Comparison of ENCODE assay signal across 15 cellular contexts in genomic region chr13:28356506-28357064, GRCh38.
DNase-seq lines count a peak whose midpoint lies in the region; ATAC-seq and TF ChIP-seq lines count a peak whose summit lies in the region.
"Had no signal": no experiment of that assay in that cellular context is flagged by ENCODE, and none has a peak within 500 bp of the region (broad histone marks: within the 10 kb centered on the region; RNA-seq: fewer than 3 reads in every experiment).

No MANE protein-coding gene starts in this region.

- no peak overlapping the region for H4K8ac ChIP-seq in H9 (replicated peaks; ENCODE audit: insufficient read length, low read depth, low read length)

- H3K23ac ChIP-seq in H9 (ENCODE audit: insufficient read length, low read depth, low read length): no peak overlapping the region

- H2BK20ac ChIP-seq in H9 (ENCODE audit: low read depth, low read length, poor library complexity, severe bottlenecking): no peak overlapping the region

- no peaks in the 10 kb centered on the region for H3K9me3 ChIP-seq in H9 (ENCODE audit: control insufficient read depth, low read depth, low read length)

- peaks cover 0 to 10% (median 0%) of the 10 kb centered on the region in 3 experiments; a peak in 4 of 7 replicates for H3K36me3 Mint-ChIP-seq in H9 (ENCODE audit: insufficient read depth in 1 of 3, low read depth in 3 of 3)
- H3K36me3 Mint-ChIP-seq in activated CD8-positive, alpha-beta T cell treated with anti-CD3 and anti-CD28 coated beads for 36 hours (ENCODE audit: low read depth): peaks cover 1% of the 10 kb centered on the region
- peaks cover 0 to 3% of the 10 kb centered on the region in 2 donors for H3K36me3 Mint-ChIP-seq in CD14-positive monocyte
- H3K36me3 Mint-ChIP-seq: CD4-positive, CD25-positive, alpha-beta regulatory T cell had no signal

- H3K18ac ChIP-seq in H9 (ENCODE audit: insufficient read length, low read depth, low read length): no peak overlapping the region

- H2BK120ac ChIP-seq in H9 (ENCODE audit: low read depth, low read length, poor library complexity, severe bottlenecking): no peak overlapping the region

- no peak overlapping the region for H2BK12ac ChIP-seq in H9 (ENCODE audit: insufficient read length, low read depth, low read length)

- no peak overlapping the region for H2AFZ ChIP-seq in H9 (ENCODE audit: low read length)

- H3K9me3 Mint-ChIP-seq in H9: no peaks in the 10 kb centered on the region
- peaks cover 5% of the 10 kb centered on the region for H3K9me3 Mint-ChIP-seq in activated CD8-positive, alpha-beta T cell treated with anti-CD3 and anti-CD28 coated beads for 36 hours
- H3K9me3 Mint-ChIP-seq in CD14-positive monocyte: peaks cover 0 to 7% (median 0%) of the 10 kb centered on the region in 7 donors

- peaks cover 27 to 30% of the 10 kb centered on the region in 2 experiments for H3K4me1 Mint-ChIP-seq in H9
- H3K4me1 Mint-ChIP-seq in activated CD8-positive, alpha-beta T cell treated with anti-CD3 and anti-CD28 coated beads for 36 hours (ENCODE audit: low read depth): peaks cover 43% of the 10 kb centered on the region
- H3K4me1 Mint-ChIP-seq in CD14-positive monocyte: peaks cover 33% of the 10 kb centered on the region

- H3K56ac ChIP-seq in H9 (ENCODE audit: insufficient read length, low read depth, low read length): no peak overlapping the region

- ATAC-seq in activated CD8-positive, alpha-beta T cell treated with anti-CD3 and anti-CD28 coated beads for 36 hours: no peak

- no peak overlapping the region for H2AK5ac ChIP-seq in H9 (ENCODE audit: insufficient read length, low read length)

- H3K9ac ChIP-seq in H9 (ENCODE audit: extremely low read depth, insufficient read length, low read length): no peak overlapping the region

- H3K27ac ChIP-seq in C4-2B: peak overlapping the region; percentile 65
- H3K27ac ChIP-seq in H9 (ENCODE audit: insufficient read length, low read depth, low read length): peak overlapping the region; percentile 23

- no CpG with 5 or more reads among the region's 5 CpGs for WGBS in H9 (ENCODE audit: extremely low coverage, insufficient read length, low lambda C conversion rate)

- H3K27ac Mint-ChIP-seq in H9: peak overlapping the region in 1 of 3 experiments; percentile 62; a peak in 1 of 7 replicates
- peak overlapping the region; percentile 74 for H3K27ac Mint-ChIP-seq in activated CD8-positive, alpha-beta T cell treated with anti-CD3 and anti-CD28 coated beads for 36 hours
- H3K27ac Mint-ChIP-seq in CD14-positive monocyte: peak overlapping the region in 3 of 7 donors; percentile 19 to 84 (median 51)

- H3K14ac ChIP-seq in H9 (ENCODE audit: insufficient read depth, low read length): no peak overlapping the region

- no peak overlapping the region for H3T11ph ChIP-seq in H9 (ENCODE audit: low read length)

- H3K4me3 Mint-ChIP-seq in H9: no peak overlapping the region
- H3K4me3 Mint-ChIP-seq in activated CD8-positive, alpha-beta T cell treated with anti-CD3 and anti-CD28 coated beads for 36 hours: no peak overlapping the region
- no peak overlapping the region for H3K4me3 Mint-ChIP-seq in CD14-positive monocyte

- H3K27me3 Mint-ChIP-seq in H9 (ENCODE audit: low read depth) (no peaks in the 10 kb centered on the region), CD14-positive monocyte (ENCODE audit: low read depth in 3 of 3) (peaks cover 43 to 73% (median 69%) of the 10 kb centered on the region in 3 donors)
- H3K27me3 Mint-ChIP-seq in activated CD8-positive, alpha-beta T cell treated with anti-CD3 and anti-CD28 coated beads for 36 hours: no peaks in the 10 kb centered on the region
- H3K27me3 Mint-ChIP-seq: CD4-positive, CD25-positive, alpha-beta regulatory T cell had no signal

- H3K23me2 ChIP-seq in H9 (ENCODE audit: insufficient read length, low read depth, low read length, poor library complexity, severe bottlenecking): no peaks in the 10 kb centered on the region

- no peak overlapping the region for H3K4me2 ChIP-seq in H9 (ENCODE audit: insufficient read depth, insufficient read length, low read length)

- CTCF ChIA-PET in activated CD8-positive, alpha-beta T cell treated with anti-CD3 and anti-CD28 coated beads for 36 hours (lab: Charles Lee): no interaction called here

- peaks cover 8% of the 10 kb centered on the region; the same call in 1 of the 2 replicates for H3K4me1 ChIP-seq in H9 (ENCODE audit: insufficient read depth, low read length)

- no peaks in the 10 kb centered on the region for H4K20me1 ChIP-seq in H9 (ENCODE audit: control insufficient read depth, insufficient read depth, insufficient read length)

- DNase-seq in H9 (no peak), medulla oblongata (ENCODE audit: extremely low spot score) (peak; percentile 54), A172 (ENCODE audit: low spot score) (no peak), CD14-positive monocyte (ENCODE audit: low spot score) (no peak), DMS 273 (lab: John Stamatoyannopoulos, UW; ENCODE audit: unreplicated experiment) (no peak)
- DNase-seq in activated CD8-positive, alpha-beta T cell treated with anti-CD3 and anti-CD28 coated beads for 36 hours: no peak
- no peak for DNase-seq in stimulated activated CD4-positive, alpha-beta T cell treated with anti-CD3 and anti-CD28 coated beads, Interleukin-15, amount 100 ng/mL, for 24 hours
- DNase-seq: activated naive CD4-positive, alpha-beta T cell treated with Interleukin-2 at 50 U/mL for 16 hours; kidney; NCI-H146; NCI-H446 treated with DMSO at 0.1 percent for 48 hours; stimulated activated CD4-positive, alpha-beta T cell treated with anti-CD3 and anti-CD28 coated beads, Interleukin-4, amount 100 ng/mL, for 24 hours; T-helper 9 cell had no signal

- H2BK15ac ChIP-seq in H9 (ENCODE audit: low read depth, low read length): no peak overlapping the region

- H2BK5ac ChIP-seq in H9 (ENCODE audit: insufficient read length, low read length): no peak overlapping the region

- POLR2A ChIA-PET in activated CD8-positive, alpha-beta T cell treated with anti-CD3 and anti-CD28 coated beads for 36 hours (lab: Charles Lee): no interaction called here

- H3K4ac ChIP-seq in H9 (ENCODE audit: low read depth, low read length): no peak overlapping the region

- no peaks in the 10 kb centered on the region for H3K79me1 ChIP-seq in H9 (ENCODE audit: insufficient read depth, low read depth, low read length, poor library complexity, severe bottlenecking)

- H3K79me2 ChIP-seq in H9 (ENCODE audit: insufficient read depth, low read length): no peaks in the 10 kb centered on the region

- H4K5ac ChIP-seq in H9 (ENCODE audit: insufficient read length, low read depth, low read length): no peak overlapping the region

- H3K27me3 ChIP-seq in H9 (ENCODE audit: insufficient read depth, low read length): no peaks in the 10 kb centered on the region

- intact Hi-C loops in activated CD8-positive, alpha-beta T cell treated with anti-CD3 and anti-CD28 coated beads for 36 hours (cut with micrococcal nuclease): no loop called here
- intact Hi-C loops in CD14-positive monocyte (cut with micrococcal nuclease): no loop called here

- TF ChIP-seq CTCF in C4-2B (conservative IDR thresholded peaks at IDR 0.05): no peak
- TF ChIP-seq CTCF in H9 (conservative IDR thresholded peaks at IDR 0.05): no peak
- no peak for TF ChIP-seq CTCF in activated CD8-positive, alpha-beta T cell treated with anti-CD3 and anti-CD28 coated beads for 36 hours (IDR thresholded peaks at IDR 0.05)
- TF ChIP-seq CTCF in CD14-positive monocyte (IDR thresholded peaks at IDR 0.05): no peak

- H4K91ac ChIP-seq in H9 (ENCODE audit: insufficient read length, low read depth, low read length): no peak overlapping the region
